In the genomic region with DNA sequence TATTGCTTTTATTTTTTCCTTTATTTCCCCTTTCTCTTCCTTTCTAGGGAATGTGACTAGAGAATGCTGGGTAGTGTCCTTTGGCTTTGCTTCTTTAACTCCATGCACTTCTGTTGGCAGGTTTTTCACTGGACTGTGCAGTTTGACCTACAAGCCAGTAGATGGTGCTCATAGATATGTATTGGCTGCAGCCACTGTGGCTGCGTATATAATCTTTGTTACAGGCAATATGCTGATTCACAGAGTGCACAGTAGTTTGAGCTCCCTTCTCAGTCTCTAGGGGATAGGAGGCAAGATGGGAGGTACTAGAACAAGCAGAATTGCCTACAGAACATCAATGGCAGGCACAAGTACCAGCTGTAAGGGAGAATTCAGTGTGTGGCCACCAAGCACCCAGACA, we compare ENCODE assay signal across 9 cellular contexts.
DNase-seq lines count a peak whose midpoint lies in the region; ATAC-seq, FAIRE-seq and TF ChIP-seq lines count a peak whose summit lies in the region.
"Had no signal": no experiment of that assay in that cellular context is flagged by ENCODE, and none has a peak within 500 bp of the region (broad histone marks: within the 10 kb centered on the region; RNA-seq: fewer than 3 reads in every experiment).

No MANE protein-coding gene starts in this region.

- H4K8ac ChIP-seq in H1 (ENCODE audit: extremely low read depth, insufficient read depth, low read length) = no peak overlapping the region

- H3K23me2 ChIP-seq in H1 (ENCODE audit: low read depth, low read length) = no peaks in the 10 kb centered on the region

- H2AFZ ChIP-seq in DND-41 (ENCODE audit: low read depth, low read length) (no peak overlapping the region), H1 (ENCODE audit: low read length) (peak overlapping the region; percentile 98)

- H3K4ac ChIP-seq in H1 (replicated peaks; ENCODE audit: insufficient read length, low read depth, low read length) = no peak overlapping the region

- POLR2A ChIA-PET in HEK293T (lab: Yijun Ruan, JAX) = no interaction called here
- POLR2A ChIA-PET in H1 (lab: Charles Lee; ENCODE audit: partially characterized antibody) = interaction anchor here (0.6 kb wide), 1 partner anchor 189 kb away, joined by 3 read pairs; no protein-coding TSS in a partner anchor

- H3K9me3 ChIP-seq in DND-41 (ENCODE audit: insufficient read depth, low read length, severe bottlenecking) = no peaks in the 10 kb centered on the region
- H3K9me3 ChIP-seq in H1 (ENCODE audit: insufficient read depth in 2 of 2, low read depth in 1 of 2, low read length in 1 of 2) = peaks cover 11 to 34% of the 10 kb centered on the region in 2 experiments
- peaks cover 9% of the 10 kb centered on the region for H3K9me3 ChIP-seq in lower lobe of right lung
- H3K9me3 ChIP-seq in effector memory CD4-positive, alpha-beta T cell (ENCODE audit: control insufficient read depth, low read length) = no peaks in the 10 kb centered on the region

- no peak overlapping the region for H3K56ac ChIP-seq in H1 (replicated peaks; ENCODE audit: insufficient read length, low read depth, low read length)

- H3K79me1 ChIP-seq in H1 (ENCODE audit: low read depth, low read length) = no peaks in the 10 kb centered on the region

- H2BK12ac ChIP-seq in H1 (ENCODE audit: low read depth, low read length) = no peak overlapping the region

- H3K27ac ChIP-seq in DND-41 (ENCODE audit: low read length) (no peak overlapping the region), H1 (ENCODE audit: low read depth, low read length) (no peak overlapping the region), lower lobe of right lung (no peak overlapping the region)
- no peak overlapping the region for H3K27ac ChIP-seq in effector memory CD4-positive, alpha-beta T cell (ENCODE audit: insufficient read depth, low read length, poor library complexity, severe bottlenecking)

- ATAC-seq in DND-41 (ENCODE audit: insufficient read depth, low read depth) (no peak), lower lobe of right lung (no peak), GM19467 (IDR thresholded peaks at IDR 0.05; ENCODE audit: unreplicated experiment) (no peak)
- ATAC-seq: K562 had no signal

- H3K23ac ChIP-seq in H1 (ENCODE audit: insufficient read length) = no peak overlapping the region

- H3K4me1 ChIP-seq in DND-41 (ENCODE audit: insufficient read depth, low read length) = no peaks in the 10 kb centered on the region
- H3K4me1 ChIP-seq in H1 (replicated peaks in 1 of 4; ENCODE audit: control insufficient read depth in 3 of 4, insufficient read depth in 4 of 4, low read length in 3 of 4) = no peaks in the 10 kb centered on the region
- no peaks in the 10 kb centered on the region for H3K4me1 ChIP-seq in lower lobe of right lung
- no peaks in the 10 kb centered on the region for H3K4me1 ChIP-seq in effector memory CD4-positive, alpha-beta T cell (ENCODE audit: control insufficient read depth, insufficient read depth, low read length, poor library complexity, severe bottlenecking)

- peak; percentile 73 for FAIRE-seq in H1 (lab: Jason Lieb, UNC)
- FAIRE-seq: K562 had no signal

- H3K79me2 ChIP-seq in DND-41 (ENCODE audit: insufficient read depth, low read length) (no peaks in the 10 kb centered on the region), H1 (ENCODE audit: control insufficient read depth in 1 of 2, insufficient read depth in 2 of 2, low read length in 2 of 2) (no peaks in the 10 kb centered on the region)

- H3K27me3 ChIP-seq in DND-41 (ENCODE audit: insufficient read depth, low read length, poor library complexity) (no peaks in the 10 kb centered on the region), H1 (replicated peaks in 1 of 4; ENCODE audit: control insufficient read depth in 3 of 4, extremely low read depth in 1 of 4, insufficient read depth in 3 of 4, low read length in 3 of 4) (no peaks in the 10 kb centered on the region), lower lobe of right lung (ENCODE audit: low read depth) (no peaks in the 10 kb centered on the region)
- H3K27me3 ChIP-seq in effector memory CD4-positive, alpha-beta T cell (replicated peaks; ENCODE audit: control insufficient read depth, insufficient read depth, low read length, poor library complexity, severe bottlenecking) = no peaks in the 10 kb centered on the region

- 88% methylated on average over 1 of the region's 1 CpG; no CpG with 5 or more reads in 1 of the 2 experiments for WGBS in H1 (ENCODE audit: extremely low coverage in 1 of 2, insufficient coverage in 1 of 2, insufficient read length in 1 of 2, insufficient replicate concordance in 2 of 2, low coverage in 1 of 2, low lambda C conversion rate in 2 of 2, missing lambda C conversion rate in 1 of 2), 2 experiments

- H2AK5ac ChIP-seq in H1 (ENCODE audit: low read depth, low read length) = no peak overlapping the region

- peak; percentile 90 to 92 for TF ChIP-seq RAD21 in H1 (IDR thresholded peaks at IDR 0.05 in 1 of 2, conservative IDR thresholded peaks at IDR 0.05 in 1 of 2; ENCODE audit: low read depth in 2 of 2, low read length in 2 of 2)

- DNase-seq in DND-41 (no peak), HEK293T (ENCODE audit: extremely low spot score) (peak; percentile 15), NCI-H2171 treated with DMSO at 0.1 percent for 48 hours (lab: John Stamatoyannopoulos, UW) (peak; percentile 89), H1 (ENCODE audit: low read depth in 1 of 2, low spot score in 2 of 2) (no peak), lower lobe of right lung (no peak), activated gamma-delta T cell (lab: John Stamatoyannopoulos, UW) (no peak)
- no peak for DNase-seq in effector memory CD4-positive, alpha-beta T cell

- no peak overlapping the region for H2BK5ac ChIP-seq in H1 (ENCODE audit: low read depth, low read length)

- H3K14ac ChIP-seq in H1 (ENCODE audit: insufficient read length) = no peak overlapping the region

- H3K4me2 ChIP-seq in DND-41 (ENCODE audit: insufficient read depth, low read length) = no peak overlapping the region
- no peak overlapping the region for H3K4me2 ChIP-seq in H1 (ENCODE audit: insufficient read depth in 1 of 2, low read depth in 2 of 2, low read length in 2 of 2)

- intact Hi-C loops in lower lobe of right lung (cut with DNase I) = no loop called here

- no peak overlapping the region for H2BK15ac ChIP-seq in H1 (ENCODE audit: low read length)

- H2BK120ac ChIP-seq in H1 (replicated peaks; ENCODE audit: low read depth, low read length) = no peak overlapping the region

- H3K4me3 ChIP-seq in DND-41 (ENCODE audit: low read depth in 1 of 2, low read length in 2 of 2) = no peak overlapping the region
- H3K4me3 ChIP-seq in H1 (ENCODE audit: extremely low read depth in 1 of 4, insufficient read depth in 2 of 4, low read depth in 3 of 4, low read length in 4 of 4) = no peak overlapping the region
- no peak overlapping the region for H3K4me3 ChIP-seq in lower lobe of right lung
- H3K4me3 ChIP-seq in effector memory CD4-positive, alpha-beta T cell (ENCODE audit: insufficient read depth, low read depth, low read length, poor library complexity, severe bottlenecking) = no peak overlapping the region
- H3K4me3 ChIP-seq: K562 had no signal

- TF ChIP-seq CTCF in DND-41 (IDR thresholded peaks at IDR 0.05; ENCODE audit: borderline replicate concordance, extremely low read depth, low read length, poor library complexity, severe bottlenecking) (peak; percentile 43), H1 (IDR thresholded peaks at IDR 0.05; ENCODE audit: control extremely low read depth in 1 of 3, insufficient read depth in 1 of 3, low read depth in 1 of 3, low read length in 3 of 3) (peak in 2 of 3 experiments; percentile 61 to 75; a peak in 3 of 4 replicates), lower lobe of right lung (IDR thresholded peaks at IDR 0.05) (no peak)

- no peak for TF ChIP-seq EP300 in H1 (IDR thresholded peaks at IDR 0.05; ENCODE audit: borderline replicate concordance in 1 of 2, low read depth in 2 of 2, low read length in 2 of 2)

- H3K36me3 ChIP-seq in DND-41 (ENCODE audit: insufficient read depth, low read length) (no peaks in the 10 kb centered on the region), H1 (ENCODE audit: control insufficient read depth in 2 of 4, insufficient read depth in 4 of 4, low read length in 3 of 4) (no peaks in the 10 kb centered on the region; a peak in 1 of 8 replicates), lower lobe of right lung (no peaks in the 10 kb centered on the region)
- H3K36me3 ChIP-seq in effector memory CD4-positive, alpha-beta T cell (ENCODE audit: control insufficient read depth, insufficient read depth, low read length) = no peaks in the 10 kb centered on the region

- H3K9ac ChIP-seq in DND-41 (ENCODE audit: low read depth, low read length) (no peak overlapping the region), H1 (replicated peaks in 1 of 4; ENCODE audit: extremely low read depth in 1 of 4, low read depth in 3 of 4, low read length in 3 of 4) (no peak overlapping the region)

- H3K18ac ChIP-seq in H1 (ENCODE audit: extremely low read depth, low read length) = no peak overlapping the region

- no peak overlapping the region for H4K91ac ChIP-seq in H1 (replicated peaks; ENCODE audit: insufficient read length, low read length)

- no peaks in the 10 kb centered on the region for H4K20me1 ChIP-seq in DND-41 (ENCODE audit: insufficient read depth, low read length)
- no peaks in the 10 kb centered on the region for H4K20me1 ChIP-seq in H1 (replicated peaks in 1 of 2; ENCODE audit: control insufficient read depth in 1 of 2, insufficient read depth in 2 of 2, low read length in 2 of 2)

- H2BK20ac ChIP-seq in H1 (ENCODE audit: low read length) = no peak overlapping the region

- TF ChIP-seq POLR2A in H1 (IDR thresholded peaks at IDR 0.05; ENCODE audit: control extremely low read depth in 1 of 2, low read depth in 2 of 2, low read length in 2 of 2) = no peak

- no peak overlapping the region for H4K5ac ChIP-seq in H1 (ENCODE audit: insufficient read length, low read depth, low read length)

- CTCF ChIA-PET in HEK293T (lab: Yijun Ruan, JAX) = interaction anchor here (0.5 to 0.7 kb wide), 2 partner anchors 69 to 1416 kb away, joined by 3 to 4 read pairs; no protein-coding TSS in a partner anchor
- CTCF ChIA-PET in H1 (lab: Charles Lee; ENCODE audit: partially characterized antibody) = interaction anchor here (0.7 to 2.0 kb wide), 10 partner anchors 14 to 1403 kb away, joined by 3 to 11 read pairs (median 4); no protein-coding TSS in a partner anchor

TF ChIP-seq in HEK293T, 16 proteins besides CTCF, POLR2A, EP300 and RAD21:
- no peak for TF ChIP-seq NFRKB (IDR thresholded peaks at IDR 0.05)
TF ChIP-seq in HEK293T: peak in this region for 0.

TF ChIP-seq in H1, 55 proteins besides CTCF, POLR2A, EP300 and RAD21 (continues in another document):
- TF ChIP-seq TAF1 (IDR thresholded peaks at IDR 0.05; ENCODE audit: low read depth, low read length) = no peak
- no peak for TF ChIP-seq EZH2 (IDR thresholded peaks at IDR 0.05; ENCODE audit: low read depth, low read length, severe bottlenecking)
- TF ChIP-seq NANOG (IDR thresholded peaks at IDR 0.05; ENCODE audit: insufficient read depth, low read depth, low read length, poor library complexity, severe bottlenecking) = no peak
- TF ChIP-seq SRF (IDR thresholded peaks at IDR 0.05; ENCODE audit: low read depth, low read length) = no peak
- TF ChIP-seq, protein P1, sequence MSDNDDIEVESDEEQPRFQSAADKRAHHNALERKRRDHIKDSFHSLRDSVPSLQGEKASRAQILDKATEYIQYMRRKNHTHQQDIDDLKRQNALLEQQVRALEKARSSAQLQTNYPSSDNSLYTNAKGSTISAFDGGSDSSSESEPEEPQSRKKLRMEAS (IDR thresholded peaks at IDR 0.05) = no peak
- TF ChIP-seq POLR2AphosphoS5 (IDR thresholded peaks at IDR 0.05; ENCODE audit: low read depth, low read length) = no peak

Comparison
In these comparisons a context has a peak if more than half of its experiments do, and no peak if none do; other contexts are left out.
1. DNase-seq: peak in HEK293T (single experiment) and NCI-H2171 treated with DMSO at 0.1 percent for 48 hours (single experiment); none in DND-41 (single experiment), H1 (0 of 2), lower lobe of right lung (single experiment), activated gamma-delta T cell (single experiment) and effector memory CD4-positive, alpha-beta T cell (0 of 3).